ENCODE assay signal across 16 cellular contexts in the genomic region with DNA sequence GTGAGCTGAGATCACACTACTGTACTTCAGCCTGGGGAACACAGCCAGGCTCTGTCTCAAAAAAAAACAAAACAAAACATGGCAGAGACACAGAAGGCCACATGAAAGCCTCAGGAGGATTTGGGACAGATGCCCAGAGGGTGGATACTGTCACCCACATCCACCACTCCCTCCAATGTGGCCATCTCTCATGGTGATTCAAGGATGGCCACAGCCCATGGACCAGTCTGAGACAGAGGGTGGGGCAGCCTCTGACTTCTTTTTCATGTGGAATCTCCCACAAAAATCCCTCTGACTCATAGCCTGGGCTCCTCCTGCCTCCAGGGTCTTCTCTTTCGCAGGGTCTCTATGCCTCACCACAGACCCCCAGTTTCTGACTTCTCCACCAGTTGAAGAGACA. TPM values are rescaled to one million over a fixed set of nuclear protein-coding genes. Genes with fewer than 3 reads are reported as not detected.
DNase-seq lines count a peak whose midpoint lies in the region; ATAC-seq and TF ChIP-seq lines count a peak whose summit lies in the region.
"Had no signal": no experiment of that assay in that cellular context is flagged by ENCODE, and none has a peak within 500 bp of the region (broad histone marks: within the 10 kb centered on the region; RNA-seq: fewer than 3 reads in every experiment).

No MANE protein-coding gene starts in this region.

- CTCF ChIA-PET in BJ (lab: Yijun Ruan, JAX): no interaction called here
- CTCF ChIA-PET in HCT116 (lab: Charles Lee): no interaction called here

- no peak overlapping the region for H3K4me2 ChIP-seq in HCT116 (ENCODE audit: low read length)
- H3K4me2 ChIP-seq: BLaER1 treated with 17β-estradiol and CSF1 and Interleukin-3, amounts not matched to agents 10 nM and 100 nM had no signal

- TF ChIP-seq CTCF in BJ (IDR thresholded peaks at IDR 0.05; ENCODE audit: insufficient read depth, low read depth, low read length): no peak
- no peak for TF ChIP-seq CTCF in HCT116 (IDR thresholded peaks at IDR 0.05 in 2 of 3, conservative IDR thresholded peaks at IDR 0.05 in 1 of 3; ENCODE audit: borderline replicate concordance in 1 of 3, insufficient read depth in 1 of 3, low read depth in 2 of 3, low read length in 2 of 3)

- no peak overlapping the region for H2AFZ ChIP-seq in HCT116 (ENCODE audit: low read depth, low read length, poor library complexity, severe bottlenecking)

- POLR2A ChIA-PET in BJ (lab: Charles Lee) (no interaction called here), HCT116 (lab: Charles Lee) (no interaction called here)

- RAD21 ChIA-PET in HCT116 (lab: Charles Lee; ENCODE audit: low non-redundant PET in 1 of 2, low total read pairs in 2 of 2, uncharacterized antibody in 2 of 2, unreplicated experiment in 2 of 2): no interaction called here

- TF ChIP-seq POLR2A in HCT116 (IDR thresholded peaks at IDR 0.05; ENCODE audit: borderline replicate concordance, extremely low read depth, insufficient read depth, insufficient read length): no peak

- intact Hi-C loops in HCT116 (cut with micrococcal nuclease): no loop called here

- H3K9me3 ChIP-seq in HCT116 (ENCODE audit: control insufficient read depth in 1 of 2, insufficient read depth in 1 of 2, low read depth in 1 of 2, low read length in 2 of 2) (no peaks in the 10 kb centered on the region), adipocyte (ENCODE audit: control insufficient read depth, low read length) (no peaks in the 10 kb centered on the region)
- H3K9me3 ChIP-seq: BLaER1 treated with 17β-estradiol and CSF1 and Interleukin-3, amounts not matched to agents 10 nM and 100 nM; ovary had no signal

- BruUV-seq in HCT116 (replicated peaks; lab: Mats Ljungman, UMichigan): no TSS peak

- H4K20me1 ChIP-seq in HCT116 (ENCODE audit: insufficient read depth): no peaks in the 10 kb centered on the region
- H4K20me1 ChIP-seq: BLaER1 treated with 17β-estradiol and CSF1 and Interleukin-3, amounts not matched to agents 10 nM and 100 nM had no signal

- ATAC-seq in HCT116: peak; percentile 66
- no peak for ATAC-seq in GM21367 (IDR thresholded peaks at IDR 0.05; ENCODE audit: unreplicated experiment)
- no peak for ATAC-seq in HG02588 (IDR thresholded peaks at IDR 0.05; ENCODE audit: unreplicated experiment)
- ATAC-seq: T-cell had no signal

- no peak for TF ChIP-seq RAD21 in HCT116 (IDR thresholded peaks at IDR 0.05; ENCODE audit: low read depth)

- H3K4me1 ChIP-seq in HCT116 (ENCODE audit: control insufficient read depth in 1 of 2, insufficient read depth in 2 of 2, low read length in 2 of 2): peaks cover 19 to 31% of the 10 kb centered on the region in 2 experiments; a peak in 3 of 4 replicates
- H3K4me1 ChIP-seq in adipocyte (ENCODE audit: control insufficient read depth, insufficient read depth, low read length): no peaks in the 10 kb centered on the region

- H3K27me3 ChIP-seq in BJ (ENCODE audit: control insufficient read depth, insufficient read depth, low read length) (no peaks in the 10 kb centered on the region), HCT116 (ENCODE audit: insufficient read depth, low read length) (no peaks in the 10 kb centered on the region), adipocyte (replicated peaks; ENCODE audit: control insufficient read depth, insufficient read depth, low read length) (no peaks in the 10 kb centered on the region)
- H3K27me3 ChIP-seq: BLaER1 treated with 17β-estradiol and CSF1 and Interleukin-3, amounts not matched to agents 10 nM and 100 nM; ovary had no signal

- no peaks in the 10 kb centered on the region for H3K79me2 ChIP-seq in HCT116 (ENCODE audit: insufficient read depth, low read length)

- H3K36me3 ChIP-seq in BJ (ENCODE audit: control insufficient read depth, insufficient read depth, low read length) (peaks cover 21% of the 10 kb centered on the region), HCT116 (ENCODE audit: control insufficient read depth in 1 of 2, insufficient read depth in 2 of 2, low read length in 2 of 2) (peaks cover 2 to 6% of the 10 kb centered on the region in 2 experiments; a peak in 1 of 4 replicates), adipocyte (ENCODE audit: control insufficient read depth, insufficient read depth, low read length, severe bottlenecking) (peaks cover 26% of the 10 kb centered on the region)
- H3K36me3 ChIP-seq: ovary had no signal

- no peak overlapping the region for H3K4me3 ChIP-seq in BJ (ENCODE audit: low read depth, low read length)
- no peak overlapping the region for H3K4me3 ChIP-seq in HCT116 (replicated peaks in 1 of 2; ENCODE audit: low read depth in 1 of 2, low read length in 2 of 2)
- no peak overlapping the region for H3K4me3 ChIP-seq in adipocyte (ENCODE audit: low read length)
- H3K4me3 ChIP-seq: BLaER1 treated with 17β-estradiol and CSF1 and Interleukin-3, amounts not matched to agents 10 nM and 100 nM; ovary had no signal

- DNase-seq in BJ (ENCODE audit: low read depth) (peak; percentile 79), HCT116 (ENCODE audit: low read depth, low spot score) (no peak), adipocyte (ENCODE audit: low read depth) (peak; percentile 35), kidney tubule cell (ENCODE audit: low spot score) (peak; percentile 31), NCI-H748 treated with DMSO at 0.1 percent for 48 hours (lab: John Stamatoyannopoulos, UW) (no peak), NCI-H2196 (lab: John Stamatoyannopoulos, UW; ENCODE audit: unreplicated experiment) (no peak)
- DNase-seq: activated CD4-positive, CD25-positive, alpha-beta regulatory T cell; DMS53; islet precursor cell; NCI-H2029 treated with DMSO at 0.1 percent for 48 hours; NCI-H774; ovary; T-cell had no signal

- no peaks in the 10 kb centered on the region for H3K9me2 ChIP-seq in HCT116 (ENCODE audit: insufficient read depth)

- H3K9ac ChIP-seq in HCT116 (ENCODE audit: low read length) (no peak overlapping the region), adipocyte (ENCODE audit: low read length) (no peak overlapping the region)
- H3K9ac ChIP-seq: BLaER1 treated with 17β-estradiol and CSF1 and Interleukin-3, amounts not matched to agents 10 nM and 100 nM had no signal

- no peak overlapping the region for H3K27ac ChIP-seq in HCT116 (ENCODE audit: low read depth, low read length)
- H3K27ac ChIP-seq: BLaER1 treated with 17β-estradiol and CSF1 and Interleukin-3, amounts not matched to agents 10 nM and 100 nM; ovary had no signal

TF ChIP-seq in HCT116, 20 proteins besides CTCF, POLR2A, EP300 and RAD21:
- TF ChIP-seq FOSL1 (IDR thresholded peaks at IDR 0.05; ENCODE audit: low read depth) (0 out of 2 replicates have a peak, but pooled peaks have one; percentile 5), TCF7L2 (IDR thresholded peaks at IDR 0.05; ENCODE audit: borderline replicate concordance, extremely low read depth, insufficient read depth, insufficient read length) (no peak)

RNA-seq across cellular contexts. Expression of gene GTF2I, which starts 59.0 kb away (rescaled TPM):
- polyA plus RNA-seq in BJ (2011; rRNA removed): 30.7 and 37.4 TPM in 2 replicates
- polyA minus RNA-seq in BJ (2011; rRNA and poly(A)+ RNA removed): 18.5 and 23.4 TPM in 2 replicates
- 164 TPM for total RNA-seq in HCT116 (2021; ENCODE audit: unreplicated experiment)
- 41.1 and 50.2 TPM in 2 replicates for polyA plus RNA-seq in HCT116 (2012)

Comparison
In these comparisons a context has a peak if more than half of its experiments do, and no peak if none do; other contexts are left out.
1. DNase-seq: peak in BJ (single experiment), adipocyte (single experiment) and kidney tubule cell (single experiment); none in HCT116 (single experiment), NCI-H748 treated with DMSO at 0.1 percent for 48 hours (single experiment) and NCI-H2196 (single experiment).